14 cellular contexts compared by ENCODE assay signal in the genomic region with DNA sequence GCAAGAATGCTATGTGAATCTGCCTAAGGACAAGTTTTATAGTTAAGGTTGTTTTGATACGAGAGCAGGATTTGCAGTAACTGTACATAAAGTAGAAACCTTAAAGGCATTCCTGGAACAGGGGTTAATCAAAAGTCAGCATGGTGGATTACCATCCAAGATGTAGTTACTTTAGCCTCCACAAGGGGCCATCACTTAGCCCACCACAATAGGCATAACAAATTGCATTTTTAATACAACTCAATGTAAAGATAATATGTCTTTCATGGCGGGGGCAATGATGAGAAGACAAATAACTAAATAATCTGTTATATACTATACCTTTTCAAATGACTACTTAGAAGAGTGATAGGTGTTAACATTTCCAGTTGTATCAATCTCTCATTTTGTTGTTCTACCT.
DNase-seq lines count a peak whose midpoint lies in the region; ATAC-seq and TF ChIP-seq lines count a peak whose summit lies in the region.
"Had no signal": no experiment of that assay in that cellular context is flagged by ENCODE, and none has a peak within 500 bp of the region (broad histone marks: within the 10 kb centered on the region; RNA-seq: fewer than 3 reads in every experiment).

No MANE protein-coding gene starts in this region.

- no peaks in the 10 kb centered on the region for H3K27me3 ChIP-seq in A673 (replicated peaks; ENCODE audit: insufficient read depth, low read depth, low read length, poor library complexity)
- H3K27me3 ChIP-seq in psoas muscle (ENCODE audit: insufficient read depth in 3 of 3, low read length in 2 of 3): no peaks in the 10 kb centered on the region
- H3K27me3 ChIP-seq: ascending aorta, BLaER1 had no signal

- CTCF ChIA-PET in A673 (lab: Charles Lee): no interaction called here

- 79 to 92% (median 80%) methylated on average over 2 of the region's 2 CpGs for WGBS in psoas muscle, 3 donors

- POLR2A ChIA-PET in A673 (lab: Charles Lee; ENCODE audit: low non-redundant PET): no interaction called here

- no peaks in the 10 kb centered on the region for H3K9me3 ChIP-seq in A673 (ENCODE audit: low read depth, low read length, poor library complexity, severe bottlenecking)
- no peaks in the 10 kb centered on the region for H3K9me3 ChIP-seq in psoas muscle
- H3K9me3 ChIP-seq: ascending aorta had no signal

- DNase-seq in A673 (ENCODE audit: low spot score) (peak; percentile 14), GM13977 (ENCODE audit: low spot score) (no peak), RKO (ENCODE audit: low spot score) (peak; percentile 2), fibroblast of mammary gland (ENCODE audit: low read depth) (peak; percentile 6), CD1c-positive myeloid dendritic cell (ENCODE audit: extremely low spot score) (no peak), psoas muscle (no peak), coronary artery (ENCODE audit: low spot score) (no peak), DMS79 treated with DMSO at 0.1 percent for 48 hours (lab: John Stamatoyannopoulos, UW) (no peak)
- DNase-seq: NCI-H2081; stimulated activated CD4-positive, alpha-beta T cell treated with anti-CD3 and anti-CD28 coated beads, Interleukin-2, amount 100 ng/mL, for 48 hours had no signal

- no peak overlapping the region for H3K4me3 ChIP-seq in A673 (ENCODE audit: low read depth, low read length, poor library complexity, severe bottlenecking)
- no peak overlapping the region for H3K4me3 ChIP-seq in fibroblast of mammary gland (ENCODE audit: control insufficient read depth, low read depth, low read length)
- H3K4me3 ChIP-seq in psoas muscle: no peak overlapping the region
- H3K4me3 ChIP-seq in coronary artery: no peak overlapping the region
- H3K4me3 ChIP-seq: ascending aorta, BLaER1 had no signal

- H3K4me1 ChIP-seq in A673 (ENCODE audit: insufficient read depth, low read length, poor library complexity, severe bottlenecking) (no peaks in the 10 kb centered on the region), psoas muscle (no peaks in the 10 kb centered on the region)
- H3K4me1 ChIP-seq: ascending aorta, BLaER1, parathyroid adenoma had no signal

- ATAC-seq in psoas muscle: no peak
- ATAC-seq: left lobe of liver had no signal

- TF ChIP-seq CTCF in A673 (conservative IDR thresholded peaks at IDR 0.05; ENCODE audit: low read depth, low read length) (peak; percentile 47), GM13977 (IDR thresholded peaks at IDR 0.05; ENCODE audit: extremely low read depth, insufficient read depth, missing control alignments) (peak; percentile 33), fibroblast of mammary gland (conservative IDR thresholded peaks at IDR 0.05; ENCODE audit: control insufficient read depth, insufficient read depth, low read depth, low read length) (peak; percentile 50), psoas muscle (IDR thresholded peaks at IDR 0.05) (no peak), coronary artery (IDR thresholded peaks at IDR 0.05) (no peak)

- H3K36me3 ChIP-seq in A673 (ENCODE audit: insufficient read depth, low read length, poor library complexity, severe bottlenecking): no peaks in the 10 kb centered on the region
- H3K36me3 ChIP-seq in psoas muscle (ENCODE audit: insufficient read depth in 1 of 2, low read depth in 1 of 2): no peaks in the 10 kb centered on the region
- H3K36me3 ChIP-seq: ascending aorta, BLaER1 had no signal

- in situ Hi-C loops in GM13977 (cut with MboI; ENCODE audit: low pct_unique_long_range_greater_than_20kb, low sequenced_read_pairs, unreplicated experiment): no loop called here

- no TSS peak for BruUV-seq in A673 (replicated peaks; lab: Mats Ljungman, UMichigan)

- intact Hi-C loops in A673 (cut with micrococcal nuclease; ENCODE audit: unreplicated experiment): no loop called here
- intact Hi-C loops in psoas muscle (cut with DNase I): no loop called here

- H3K27ac ChIP-seq in A673 (ENCODE audit: low read depth, low read length, poor library complexity, severe bottlenecking) (no peak overlapping the region), psoas muscle (no peak overlapping the region), coronary artery (no peak overlapping the region)
- H3K27ac ChIP-seq: ascending aorta, BLaER1, parathyroid adenoma had no signal

Comparison
In these comparisons a context has a peak if more than half of its experiments do, and no peak if none do; other contexts are left out.
1. DNase-seq: peak in A673 (single experiment), RKO (single experiment) and fibroblast of mammary gland (single experiment); none in GM13977 (single experiment), CD1c-positive myeloid dendritic cell (single experiment), psoas muscle (0 of 2), coronary artery (single experiment) and DMS79 treated with DMSO at 0.1 percent for 48 hours (single experiment).
2. CTCF ChIP-seq: peak in A673 (single experiment), GM13977 (single experiment) and fibroblast of mammary gland (single experiment); none in psoas muscle (single experiment) and coronary artery (single experiment).